In the genomic region with DNA sequence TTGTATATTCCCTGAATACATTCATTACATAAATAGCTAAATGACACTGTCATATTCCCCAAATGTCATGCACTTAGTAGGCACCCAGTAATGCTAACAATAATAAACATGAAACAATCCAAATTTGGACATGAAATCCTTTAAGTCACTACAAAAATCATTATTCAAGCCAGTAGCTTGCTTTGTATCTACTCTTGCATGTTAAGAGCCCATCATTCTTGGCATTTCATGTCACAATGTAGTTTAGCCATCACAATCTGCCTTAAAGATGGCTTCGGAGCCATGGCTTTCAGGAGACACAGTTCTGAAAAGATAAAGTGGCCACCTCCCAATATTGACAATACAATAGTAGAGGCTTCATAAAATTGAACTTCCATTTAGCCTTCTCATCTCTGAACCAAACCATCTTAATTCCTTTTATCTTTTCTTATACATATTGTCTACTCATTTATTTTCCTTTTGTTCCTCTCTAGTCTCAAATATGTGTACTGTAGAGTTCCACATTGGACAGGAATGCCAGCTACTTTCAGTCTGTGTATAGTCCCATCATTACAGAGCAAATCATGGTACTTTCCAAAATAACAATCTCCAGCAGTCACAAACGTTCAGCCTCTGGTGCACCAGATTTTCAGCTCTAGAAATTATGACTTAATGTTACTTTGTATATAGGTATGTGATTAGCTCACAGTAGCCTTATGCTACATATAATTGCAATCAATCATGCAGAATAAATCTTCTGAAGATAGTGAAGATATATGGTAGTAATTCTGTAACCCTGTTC, we compare ENCODE assay signal across 1 cellular context.
TF ChIP-seq lines count a peak whose summit lies in the region.

No MANE protein-coding gene starts in this region.

TF ChIP-seq in A549, 52 proteins besides CTCF, POLR2A, EP300 and RAD21:
- TF ChIP-seq ZNF302 (CRISPR knock-in tag; IDR thresholded peaks at IDR 0.05) = no peak
- TF ChIP-seq, protein P1, sequence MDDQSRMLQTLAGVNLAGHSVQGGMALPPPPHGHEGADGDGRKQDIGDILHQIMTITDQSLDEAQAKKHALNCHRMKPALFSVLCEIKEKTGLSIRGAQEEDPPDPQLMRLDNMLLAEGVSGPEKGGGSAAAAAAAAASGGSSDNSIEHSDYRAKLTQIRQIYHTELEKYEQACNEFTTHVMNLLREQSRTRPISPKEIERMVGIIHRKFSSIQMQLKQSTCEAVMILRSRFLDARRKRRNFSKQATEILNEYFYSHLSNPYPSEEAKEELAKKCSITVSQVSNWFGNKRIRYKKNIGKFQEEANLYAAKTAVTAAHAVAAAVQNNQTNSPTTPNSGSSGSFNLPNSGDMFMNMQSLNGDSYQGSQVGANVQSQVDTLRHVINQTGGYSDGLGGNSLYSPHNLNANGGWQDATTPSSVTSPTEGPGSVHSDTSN (IDR thresholded peaks at IDR 0.05) = no peak
- no peak for TF ChIP-seq NR3C1 (IDR thresholded peaks at IDR 0.05)
- TF ChIP-seq HOXB5 (CRISPR knock-in tag; IDR thresholded peaks at IDR 0.05) = no peak
- TF ChIP-seq, protein P2, sequence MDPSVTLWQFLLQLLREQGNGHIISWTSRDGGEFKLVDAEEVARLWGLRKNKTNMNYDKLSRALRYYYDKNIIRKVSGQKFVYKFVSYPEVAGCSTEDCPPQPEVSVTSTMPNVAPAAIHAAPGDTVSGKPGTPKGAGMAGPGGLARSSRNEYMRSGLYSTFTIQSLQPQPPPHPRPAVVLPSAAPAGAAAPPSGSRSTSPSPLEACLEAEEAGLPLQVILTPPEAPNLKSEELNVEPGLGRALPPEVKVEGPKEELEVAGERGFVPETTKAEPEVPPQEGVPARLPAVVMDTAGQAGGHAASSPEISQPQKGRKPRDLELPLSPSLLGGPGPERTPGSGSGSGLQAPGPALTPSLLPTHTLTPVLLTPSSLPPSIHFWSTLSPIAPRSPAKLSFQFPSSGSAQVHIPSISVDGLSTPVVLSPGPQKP (IDR thresholded peaks at IDR 0.05; ENCODE audit: low read depth, low read length) = no peak
- no peak for TF ChIP-seq NFE2L2 (conservative IDR thresholded peaks at IDR 0.05; ENCODE audit: low read length)
- TF ChIP-seq, protein P3, sequence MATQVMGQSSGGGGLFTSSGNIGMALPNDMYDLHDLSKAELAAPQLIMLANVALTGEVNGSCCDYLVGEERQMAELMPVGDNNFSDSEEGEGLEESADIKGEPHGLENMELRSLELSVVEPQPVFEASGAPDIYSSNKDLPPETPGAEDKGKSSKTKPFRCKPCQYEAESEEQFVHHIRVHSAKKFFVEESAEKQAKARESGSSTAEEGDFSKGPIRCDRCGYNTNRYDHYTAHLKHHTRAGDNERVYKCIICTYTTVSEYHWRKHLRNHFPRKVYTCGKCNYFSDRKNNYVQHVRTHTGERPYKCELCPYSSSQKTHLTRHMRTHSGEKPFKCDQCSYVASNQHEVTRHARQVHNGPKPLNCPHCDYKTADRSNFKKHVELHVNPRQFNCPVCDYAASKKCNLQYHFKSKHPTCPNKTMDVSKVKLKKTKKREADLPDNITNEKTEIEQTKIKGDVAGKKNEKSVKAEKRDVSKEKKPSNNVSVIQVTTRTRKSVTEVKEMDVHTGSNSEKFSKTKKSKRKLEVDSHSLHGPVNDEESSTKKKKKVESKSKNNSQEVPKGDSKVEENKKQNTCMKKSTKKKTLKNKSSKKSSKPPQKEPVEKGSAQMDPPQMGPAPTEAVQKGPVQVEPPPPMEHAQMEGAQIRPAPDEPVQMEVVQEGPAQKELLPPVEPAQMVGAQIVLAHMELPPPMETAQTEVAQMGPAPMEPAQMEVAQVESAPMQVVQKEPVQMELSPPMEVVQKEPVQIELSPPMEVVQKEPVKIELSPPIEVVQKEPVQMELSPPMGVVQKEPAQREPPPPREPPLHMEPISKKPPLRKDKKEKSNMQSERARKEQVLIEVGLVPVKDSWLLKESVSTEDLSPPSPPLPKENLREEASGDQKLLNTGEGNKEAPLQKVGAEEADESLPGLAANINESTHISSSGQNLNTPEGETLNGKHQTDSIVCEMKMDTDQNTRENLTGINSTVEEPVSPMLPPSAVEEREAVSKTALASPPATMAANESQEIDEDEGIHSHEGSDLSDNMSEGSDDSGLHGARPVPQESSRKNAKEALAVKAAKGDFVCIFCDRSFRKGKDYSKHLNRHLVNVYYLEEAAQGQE (IDR thresholded peaks at IDR 0.05) = no peak
- no peak for TF ChIP-seq BCL3 (IDR thresholded peaks at IDR 0.05)
- TF ChIP-seq MAFK (IDR thresholded peaks at IDR 0.05; ENCODE audit: partially characterized antibody) = no peak
- no peak for TF ChIP-seq HES2 (IDR thresholded peaks at IDR 0.05)
